Comparison of ENCODE assay signal across 8 cellular contexts in genomic region chr18:64017870-64018269, GRCh38. TPM values are rescaled to one million over a fixed set of nuclear protein-coding genes. Genes with fewer than 3 reads are reported as not detected.
DNase-seq lines count a peak whose midpoint lies in the region; ATAC-seq, FAIRE-seq and TF ChIP-seq lines count a peak whose summit lies in the region.

No MANE protein-coding gene starts in this region.

- H3K4me1 ChIP-seq in kidney (ENCODE audit: control insufficient read depth in 1 of 2, insufficient read depth in 1 of 2, low read depth in 1 of 2, low read length in 2 of 2) = no peaks in the 10 kb centered on the region

- no peaks in the 10 kb centered on the region for H3K36me3 ChIP-seq in kidney (ENCODE audit: control insufficient read depth in 1 of 2, insufficient read depth in 2 of 2, low read length in 2 of 2)

- no peak for ATAC-seq in HG03159 (IDR thresholded peaks at IDR 0.05; ENCODE audit: unreplicated experiment)
- ATAC-seq in GM18498 (IDR thresholded peaks at IDR 0.05; ENCODE audit: unreplicated experiment) = no peak

- in situ Hi-C loops in KBM-7 (cut with MboI; ENCODE audit: low pct_unique_long_range_greater_than_20kb, low sequenced_read_pairs) = no loop called here

- peak; percentile 25 for TF ChIP-seq CTCF in kidney (IDR thresholded peaks at IDR 0.05; ENCODE audit: borderline replicate concordance, extremely low read depth, insufficient read depth)

- DNase-seq in SIG-M5 treated with dmso at 0.1 percent for 504 hours (lab: John Stamatoyannopoulos, UW; ENCODE audit: unreplicated experiment) (peak; percentile 25), SIG-M5 (lab: John Stamatoyannopoulos, UW) (no peak), KBM-7 (peak; percentile 23), SKM-1 (lab: John Stamatoyannopoulos, UW; ENCODE audit: unreplicated experiment) (peak; percentile 43), kidney (no peak)
- DNase-seq in stimulated activated CD4-positive, alpha-beta T cell treated with anti-CD3 and anti-CD28 coated beads, Interleukin-2, amount 100 ng/mL, for 48 hours = no peak

- peak; percentile 96 for FAIRE-seq in kidney (lab: Jason Lieb, UNC)

- no peaks in the 10 kb centered on the region for H3K9me3 ChIP-seq in kidney (ENCODE audit: control insufficient read depth in 1 of 2, low read length in 2 of 2)

- H3K27ac ChIP-seq in kidney (ENCODE audit: low read depth in 2 of 2, low read length in 2 of 2) = no peak overlapping the region

- intact Hi-C loops in kidney (cut with DNase I) = no loop called here

- H3K4me3 ChIP-seq in kidney (ENCODE audit: low read length in 2 of 2) = no peak overlapping the region

- H3K9ac ChIP-seq in kidney (ENCODE audit: low read length in 2 of 2) = no peak overlapping the region

RNA-seq across cellular contexts. Expression of gene SERPINB8, which starts 48.0 kb away (rescaled TPM):
- total RNA-seq in kidney = 18.1 TPM
- 1.9 TPM for polyA plus RNA-seq in kidney (ENCODE audit: insufficient read depth, low read depth, low replicate concordance)

Comparison
In these comparisons a context has a peak if more than half of its experiments do, and no peak if none do; other contexts are left out.
1. DNase-seq: peak in SIG-M5 treated with dmso at 0.1 percent for 504 hours (single experiment), KBM-7 (single experiment) and SKM-1 (single experiment); none in SIG-M5 (single experiment), kidney (single experiment) and stimulated activated CD4-positive, alpha-beta T cell treated with anti-CD3 and anti-CD28 coated beads, Interleukin-2, amount 100 ng/mL, for 48 hours (0 of 2).